ENCODE assay signal across 1 cellular context in the genomic region with DNA sequence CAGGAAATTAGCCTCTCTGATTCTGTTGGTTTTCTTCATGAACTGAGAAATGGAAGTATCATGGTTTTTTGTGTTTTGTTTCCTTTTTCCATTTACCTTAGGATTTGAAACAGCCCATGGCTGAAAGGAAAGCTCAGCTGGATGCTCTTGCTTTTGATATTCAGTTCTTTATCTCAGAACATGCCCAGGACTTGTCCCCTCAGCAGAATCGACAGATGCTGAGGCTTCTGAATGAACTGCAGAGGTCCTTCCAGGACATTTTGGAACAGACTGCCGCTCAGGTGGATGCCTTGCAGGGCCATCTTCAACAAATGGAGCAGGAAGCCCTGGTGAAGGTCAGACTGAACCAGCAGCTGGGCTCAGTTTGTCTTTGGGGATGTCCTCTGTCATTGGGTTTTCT.
TF ChIP-seq lines count a peak whose summit lies in the region.

No MANE protein-coding gene starts in this region.

TF ChIP-seq in endothelial cell of umbilical vein, 7 proteins besides CTCF, POLR2A, EP300 and RAD21:
- no peak for TF ChIP-seq FOS (IDR thresholded peaks at IDR 0.05; ENCODE audit: borderline replicate concordance, insufficient read depth, low read length)
- no peak for TF ChIP-seq POLR2AphosphoS5 (IDR thresholded peaks at IDR 0.05; ENCODE audit: insufficient read depth, low read depth, low read length)
- no peak for TF ChIP-seq EZH2 (IDR thresholded peaks at IDR 0.05; ENCODE audit: borderline replicate concordance, low read depth, low read length, severe bottlenecking)
- TF ChIP-seq MYC (IDR thresholded peaks at IDR 0.05; ENCODE audit: low read depth, low read length): no peak
- TF ChIP-seq JUN (IDR thresholded peaks at IDR 0.05; ENCODE audit: borderline replicate concordance, insufficient read depth, insufficient read length, low read depth): no peak
- TF ChIP-seq, protein P1, sequence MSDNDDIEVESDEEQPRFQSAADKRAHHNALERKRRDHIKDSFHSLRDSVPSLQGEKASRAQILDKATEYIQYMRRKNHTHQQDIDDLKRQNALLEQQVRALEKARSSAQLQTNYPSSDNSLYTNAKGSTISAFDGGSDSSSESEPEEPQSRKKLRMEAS (IDR thresholded peaks at IDR 0.05; ENCODE audit: insufficient read depth, insufficient read length): no peak
- TF ChIP-seq GATA2 (IDR thresholded peaks at IDR 0.05; ENCODE audit: insufficient read depth, insufficient read length, low read depth, low read length): no peak
